In the genomic region with DNA sequence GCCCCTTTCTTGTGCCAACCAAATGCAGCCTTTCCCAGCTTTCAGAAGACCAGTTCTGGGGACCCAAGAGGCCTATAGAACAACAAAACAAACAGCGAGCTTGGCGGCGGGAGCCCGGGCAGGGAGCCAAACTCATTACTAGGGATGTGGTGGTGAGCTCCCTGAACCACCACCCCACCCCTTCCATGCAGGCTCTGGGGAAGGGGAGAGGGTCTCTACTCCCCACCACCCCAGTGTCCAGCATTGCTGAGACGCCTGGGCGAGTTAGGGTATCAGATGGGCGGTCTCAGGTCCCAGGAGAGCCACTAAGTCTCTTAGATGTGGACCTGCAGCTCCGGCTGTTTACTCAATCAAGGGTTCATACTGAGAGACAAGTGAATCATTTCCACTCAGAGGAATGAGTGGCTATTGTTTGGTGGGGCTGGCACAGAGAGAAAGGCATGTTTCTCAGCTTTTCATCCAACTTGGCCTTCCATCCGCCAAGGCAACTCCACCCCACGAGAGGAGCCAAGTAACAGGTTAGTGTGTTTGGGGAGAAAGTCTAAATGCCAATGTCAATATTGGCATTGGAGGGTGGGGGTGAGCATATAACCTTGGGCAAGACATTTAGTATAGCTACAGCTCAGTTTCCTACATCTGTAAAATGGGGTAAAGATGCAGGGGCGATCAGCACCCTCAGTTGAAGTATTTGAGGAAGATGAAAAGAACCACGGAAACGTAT, we compare ENCODE assay signal across 9 cellular contexts. TPM values are rescaled to one million over a fixed set of nuclear protein-coding genes. Genes with fewer than 3 reads are reported as not detected.
DNase-seq lines count a peak whose midpoint lies in the region; ATAC-seq and TF ChIP-seq lines count a peak whose summit lies in the region.
"Had no signal": no experiment of that assay in that cellular context is flagged by ENCODE, and none has a peak within 500 bp of the region (broad histone marks: within the 10 kb centered on the region; RNA-seq: fewer than 3 reads in every experiment).

No MANE protein-coding gene starts in this region.

- H3K4me3 ChIP-seq in BLaER1 = no peak overlapping the region

- peak; percentile 74 for DNase-seq in NCI-H2196 treated with DMSO at 0.1 percent for 48 hours (lab: John Stamatoyannopoulos, UW; ENCODE audit: unreplicated experiment)
- DNase-seq in neural crest cell (ENCODE audit: low read depth, low spot score) = no peak
- DNase-seq in activated CD4-positive, alpha-beta T cell treated with anti-CD3 and anti-CD28 coated beads for 48 hours = no peak
- no peak for DNase-seq in OCI-M1 (lab: John Stamatoyannopoulos, UW)
- DNase-seq in CD4-positive, alpha-beta T cell = no peak

- POLR2A ChIA-PET in CD4-positive, alpha-beta T cell (lab: Charles Lee) = no interaction called here

- H3K4me1 ChIP-seq in BLaER1 = peaks cover 20% of the 10 kb centered on the region

- H3K27ac ChIP-seq in BLaER1 (no peak overlapping the region), cingulate gyrus (ENCODE audit: low read depth, low read length) (peak overlapping the region; percentile 85)
- H3K27ac ChIP-seq in CD4-positive, alpha-beta T cell (ENCODE audit: low read depth, low read length) = no peak overlapping the region

- H3K9ac ChIP-seq in BLaER1 = no peak overlapping the region

- ATAC-seq in HG03457 (IDR thresholded peaks at IDR 0.05; ENCODE audit: unreplicated experiment) = no peak
- ATAC-seq in CD4-positive, alpha-beta T cell (ENCODE audit: poor library complexity) = no peak

- CTCF ChIA-PET in CD4-positive, alpha-beta T cell (lab: Charles Lee) = no interaction called here

- no peaks in the 10 kb centered on the region for H3K27me3 Mint-ChIP-seq in neural crest cell (ENCODE audit: low read depth)
- H3K27me3 Mint-ChIP-seq in CD4-positive, alpha-beta T cell = no peaks in the 10 kb centered on the region

- H3K4me1 Mint-ChIP-seq in neural crest cell = peaks cover 28% of the 10 kb centered on the region
- H3K4me1 Mint-ChIP-seq in CD4-positive, alpha-beta T cell (ENCODE audit: low read depth) = no peaks in the 10 kb centered on the region

- peak overlapping the region; percentile 12 for H3K27ac Mint-ChIP-seq in neural crest cell (ENCODE audit: unreplicated experiment)
- no peak overlapping the region for H3K27ac Mint-ChIP-seq in CD4-positive, alpha-beta T cell
- H3K27ac Mint-ChIP-seq: dendritic cell treated with granulocyte-macrophage colony-stimulating factor and Interleukin-4, amounts not matched to agents 40 ng/mL and 50 ng/mL, for 4 days had no signal

- H3K9me3 ChIP-seq in BLaER1 = no peaks in the 10 kb centered on the region
- H3K9me3 ChIP-seq in CD4-positive, alpha-beta T cell (ENCODE audit: control insufficient read depth, low read length) = no peaks in the 10 kb centered on the region

- peak overlapping the region; percentile 39 for H3K4me2 ChIP-seq in BLaER1

- intact Hi-C loops in CD4-positive, alpha-beta T cell (cut with DNase I, micrococcal nuclease) = no loop called here

- no peaks in the 10 kb centered on the region for H3K27me3 ChIP-seq in BLaER1
- no peaks in the 10 kb centered on the region for H3K27me3 ChIP-seq in CD4-positive, alpha-beta T cell (ENCODE audit: control insufficient read depth, insufficient read depth, low read length)

- no peaks in the 10 kb centered on the region for H3K9me3 Mint-ChIP-seq in neural crest cell
- H3K9me3 Mint-ChIP-seq in CD4-positive, alpha-beta T cell = no peaks in the 10 kb centered on the region
- H3K9me3 Mint-ChIP-seq: dendritic cell treated with granulocyte-macrophage colony-stimulating factor and Interleukin-4, amounts not matched to agents 40 ng/mL and 50 ng/mL, for 4 days had no signal

- no peak overlapping the region for H3K4me3 Mint-ChIP-seq in neural crest cell
- H3K4me3 Mint-ChIP-seq in CD4-positive, alpha-beta T cell = no peak overlapping the region
- H3K4me3 Mint-ChIP-seq: dendritic cell treated with granulocyte-macrophage colony-stimulating factor and Interleukin-4, amounts not matched to agents 40 ng/mL and 50 ng/mL, for 4 days had no signal

- H3K36me3 Mint-ChIP-seq in neural crest cell (ENCODE audit: low read depth) = peaks cover 8% of the 10 kb centered on the region
- H3K36me3 Mint-ChIP-seq in CD4-positive, alpha-beta T cell (ENCODE audit: low read depth) = no peaks in the 10 kb centered on the region

- no peak for TF ChIP-seq CTCF in neural crest cell (conservative IDR thresholded peaks at IDR 0.05)
- TF ChIP-seq CTCF in CD4-positive, alpha-beta T cell (IDR thresholded peaks at IDR 0.05) = no peak

- no peaks in the 10 kb centered on the region for H3K36me3 ChIP-seq in BLaER1

- no peaks in the 10 kb centered on the region for H4K20me1 ChIP-seq in BLaER1

RNA-seq across cellular contexts. Expression of gene PLXNA2, which starts 40.9 kb away (rescaled TPM):
- 35.0 and 37.7 TPM in 2 replicates for total RNA-seq in neural crest cell
- under 1 TPM; 0.75 to 0.77 TPM for total RNA-seq in CD4-positive, alpha-beta T cell

Comparison
In these comparisons a context has a peak if more than half of its experiments do, and no peak if none do; other contexts are left out.
1. RNA of gene PLXNA2, which starts 40.9 kb away (total RNA-seq): 35.0 to 37.7 TPM in neural crest cell; 0.75 to 0.77 TPM in CD4-positive, alpha-beta T cell; every median in the first group is over 10 times any median in the second.